Comparison of ENCODE assay signal across 11 cellular contexts in genomic region chr3:58238830-58239229, GRCh38. TPM values are rescaled to one million over a fixed set of nuclear protein-coding genes. Genes with fewer than 3 reads are reported as not detected.
A peak's percentile ranks its signal among the peaks of the same experiment; 100 is the strongest.
DNase-seq lines count a peak whose midpoint lies in the region; ATAC-seq, FAIRE-seq and TF ChIP-seq lines count a peak whose summit lies in the region.
"Had no signal": no experiment of that assay in that cellular context is flagged by ENCODE, and none has a peak within 500 bp of the region (broad histone marks: within the 10 kb centered on the region; RNA-seq: fewer than 3 reads in every experiment).

No MANE protein-coding gene starts in this region.

- TF ChIP-seq CTCF in keratinocyte (optimal IDR thresholded peaks at IDR 0.05 in 1 of 3, IDR thresholded peaks at IDR 0.05 in 1 of 3, conservative IDR thresholded peaks at IDR 0.05 in 1 of 3; ENCODE audit: extremely low read depth in 1 of 3, insufficient read depth in 2 of 3, low read length in 3 of 3) = no peak
- no peak for TF ChIP-seq CTCF in stomach (IDR thresholded peaks at IDR 0.05)

- H3K36me3 ChIP-seq in keratinocyte (ENCODE audit: control insufficient read depth in 2 of 2, extremely low read depth in 1 of 2, insufficient read depth in 2 of 2, low read length in 2 of 2) (no peaks in the 10 kb centered on the region), stomach (no peaks in the 10 kb centered on the region)

- H3K4me2 ChIP-seq in keratinocyte (ENCODE audit: control insufficient read depth, extremely low read depth, insufficient read depth, low read depth, low read length) = peak overlapping the region; percentile 94

- 66 to 80% (median 72%) methylated on average over 7 of the region's 7 CpGs for WGBS in stomach, 5 donors

- no peak for DNase-seq in T-helper 2 cell treated with Interferon-gamma antibody and Interleukin-4, amounts not matched to agents 5 μg/mL and 100 μg/mL, for 36 hours (ENCODE audit: low spot score)
- DNase-seq in T-helper 2 cell (no peak), keratinocyte (ENCODE audit: low read depth, low spot score) (no peak), stomach (no peak), germinal center (ENCODE audit: low spot score) (no peak)
- DNase-seq in activated CD8-positive, alpha-beta T cell treated with anti-CD3 and anti-CD28 coated beads, Interleukin-2, amount 10 ng/mL, durations not matched to agents 7 days and 5 days = no peak
- DNase-seq: KG1 had no signal

- H3K27me3 Mint-ChIP-seq in T-helper 2 cell treated with Interferon-gamma antibody and Interleukin-4, amounts not matched to agents 5 μg/mL and 100 μg/mL, for 36 hours (ENCODE audit: low read depth) = peaks cover 4% of the 10 kb centered on the region
- H3K27me3 Mint-ChIP-seq in activated CD8-positive, alpha-beta T cell treated with anti-CD3 and anti-CD28 coated beads, Interleukin-2, amount 10 ng/mL, durations not matched to agents 7 days and 5 days (ENCODE audit: low read depth) = peaks cover 10% of the 10 kb centered on the region

- peaks cover 7% of the 10 kb centered on the region for H3K79me2 ChIP-seq in keratinocyte (ENCODE audit: control insufficient read depth, insufficient read depth, low read length)

- POLR2A ChIA-PET in activated CD8-positive, alpha-beta T cell treated with anti-CD3 and anti-CD28 coated beads, Interleukin-2, amount 10 ng/mL, durations not matched to agents 7 days and 5 days (lab: Charles Lee) = interaction anchor here (0.7 to 1.4 kb wide), 2 partner anchors 15 to 67 kb away, joined by 3 to 5 read pairs; partner anchors contain the start of genes HTD2 and RPP14

- no peak for TF ChIP-seq EP300 in stomach (IDR thresholded peaks at IDR 0.05)

- dilution Hi-C loops in keratinocyte (cut with MboI; ENCODE audit: extremely low pct_ligation_motif_present, low sequenced_read_pairs) = no loop called here

- H3K9ac ChIP-seq in keratinocyte (ENCODE audit: control insufficient read depth, extremely low read depth, insufficient read depth, low read length) = peak overlapping the region; percentile 75

- H3K27ac ChIP-seq in keratinocyte (ENCODE audit: control insufficient read depth, insufficient read depth, low read length) = no peak overlapping the region
- peak overlapping the region in 2 of 5 donors; percentile 85 to 90 for H3K27ac ChIP-seq in stomach

- peak overlapping the region; percentile 71 to 93 (median 74) for H3K4me3 ChIP-seq in keratinocyte (ENCODE audit: control insufficient read depth in 2 of 3, extremely low read depth in 1 of 3, insufficient read depth in 2 of 3, low read depth in 1 of 3, low read length in 3 of 3)
- H3K4me3 ChIP-seq in stomach = peak overlapping the region; percentile 78 to 86 (median 85)

- no peak for FAIRE-seq in keratinocyte (lab: Jason Lieb, UNC)
- FAIRE-seq: A204.1, endothelial cell of umbilical vein had no signal

- no peak for TF ChIP-seq POLR2A in stomach (IDR thresholded peaks at IDR 0.05)

- H3K9me1 ChIP-seq in keratinocyte (ENCODE audit: control insufficient read depth, extremely low read depth, insufficient read depth, low read length) = no peaks in the 10 kb centered on the region

- no peak overlapping the region for H2AFZ ChIP-seq in keratinocyte (ENCODE audit: control insufficient read depth, low read length)

- no peaks in the 10 kb centered on the region for H3K9me3 Mint-ChIP-seq in T-helper 2 cell treated with Interferon-gamma antibody and Interleukin-4, amounts not matched to agents 5 μg/mL and 100 μg/mL, for 36 hours
- no peaks in the 10 kb centered on the region for H3K9me3 Mint-ChIP-seq in activated CD8-positive, alpha-beta T cell treated with anti-CD3 and anti-CD28 coated beads, Interleukin-2, amount 10 ng/mL, durations not matched to agents 7 days and 5 days (ENCODE audit: insufficient read depth)

- no peaks in the 10 kb centered on the region for H3K9me3 ChIP-seq in keratinocyte (ENCODE audit: control insufficient read depth, low read depth, low read length)
- H3K9me3 ChIP-seq in stomach = no peaks in the 10 kb centered on the region

- H3K27me3 ChIP-seq in keratinocyte (ENCODE audit: control insufficient read depth, extremely low read depth, insufficient read depth, low read length) = no peaks in the 10 kb centered on the region
- H3K27me3 ChIP-seq in stomach = no peaks in the 10 kb centered on the region

- no peak for ATAC-seq in activated CD8-positive, alpha-beta T cell treated with anti-CD3 and anti-CD28 coated beads, Interleukin-2, amount 10 ng/mL, durations not matched to agents 7 days and 5 days
- ATAC-seq in HG02642 (IDR thresholded peaks at IDR 0.05; ENCODE audit: poor library complexity, unreplicated experiment) = no peak
- no peak for ATAC-seq in GM18867 (IDR thresholded peaks at IDR 0.05; ENCODE audit: unreplicated experiment)

- peak overlapping the region; percentile 92 for H3K4me3 Mint-ChIP-seq in T-helper 2 cell treated with Interferon-gamma antibody and Interleukin-4, amounts not matched to agents 5 μg/mL and 100 μg/mL, for 36 hours
- peak overlapping the region; percentile 82 for H3K4me3 Mint-ChIP-seq in activated CD8-positive, alpha-beta T cell treated with anti-CD3 and anti-CD28 coated beads, Interleukin-2, amount 10 ng/mL, durations not matched to agents 7 days and 5 days

- H3K36me3 Mint-ChIP-seq in T-helper 2 cell treated with Interferon-gamma antibody and Interleukin-4, amounts not matched to agents 5 μg/mL and 100 μg/mL, for 36 hours (ENCODE audit: low read depth) = peaks cover 2% of the 10 kb centered on the region
- H3K36me3 Mint-ChIP-seq in activated CD8-positive, alpha-beta T cell treated with anti-CD3 and anti-CD28 coated beads, Interleukin-2, amount 10 ng/mL, durations not matched to agents 7 days and 5 days (ENCODE audit: low read depth) = no peaks in the 10 kb centered on the region

- peaks cover 37% of the 10 kb centered on the region for H3K4me1 ChIP-seq in keratinocyte (ENCODE audit: control insufficient read depth, extremely low read depth, insufficient read depth, low read length)
- H3K4me1 ChIP-seq in stomach = peaks cover 4 to 45% (median 27%) of the 10 kb centered on the region in 4 donors

- CTCF ChIA-PET in activated CD8-positive, alpha-beta T cell treated with anti-CD3 and anti-CD28 coated beads, Interleukin-2, amount 10 ng/mL, durations not matched to agents 7 days and 5 days (lab: Charles Lee) = interaction anchor here (1.0 to 4.6 kb wide), 5 partner anchors 15 to 68 kb away, joined by 4 to 26 read pairs (median 5); partner anchors contain the start of genes HTD2 and RPP14

- H3K27ac Mint-ChIP-seq in T-helper 2 cell treated with Interferon-gamma antibody and Interleukin-4, amounts not matched to agents 5 μg/mL and 100 μg/mL, for 36 hours = no peak overlapping the region
- no peak overlapping the region for H3K27ac Mint-ChIP-seq in activated CD8-positive, alpha-beta T cell treated with anti-CD3 and anti-CD28 coated beads, Interleukin-2, amount 10 ng/mL, durations not matched to agents 7 days and 5 days

- intact Hi-C loops in stomach (cut with DNase I; ENCODE audit: low total_unique reads) = loop anchor here (10.0 kb wide), 1 partner anchor 56 kb away; no protein-coding TSS in a partner anchor

- H3K4me1 Mint-ChIP-seq in T-helper 2 cell treated with Interferon-gamma antibody and Interleukin-4, amounts not matched to agents 5 μg/mL and 100 μg/mL, for 36 hours (ENCODE audit: low read depth) = peaks cover 21% of the 10 kb centered on the region
- peaks cover 14% of the 10 kb centered on the region for H3K4me1 Mint-ChIP-seq in activated CD8-positive, alpha-beta T cell treated with anti-CD3 and anti-CD28 coated beads, Interleukin-2, amount 10 ng/mL, durations not matched to agents 7 days and 5 days (ENCODE audit: low read depth)

- no peaks in the 10 kb centered on the region for H4K20me1 ChIP-seq in keratinocyte (ENCODE audit: control insufficient read depth, extremely low read depth, insufficient read depth, low read length)

RNA-seq across cellular contexts. Expression of gene ABHD6, which starts 1.2 kb away (rescaled TPM):
- 1 to 10 TPM; 4.0 to 4.4 TPM for total RNA-seq in activated CD8-positive, alpha-beta T cell treated with anti-CD3 and anti-CD28 coated beads, Interleukin-2, amount 10 ng/mL, durations not matched to agents 7 days and 5 days
- polyA plus RNA-seq in keratinocyte (13.6 to 21.5 TPM (median 15.2 TPM) in 3 replicates), stomach (1 to 10 TPM; 4.3 to 6.2 (median 4.6) TPM)
- polyA plus RNA-seq in keratinocyte (2011; ENCODE audit: low read depth) = 14.6 TPM
- 12.4 and 15.5 TPM in 2 replicates for polyA plus RNA-seq in keratinocyte (2011; cell fraction: cytosol; rRNA removed)
- polyA plus RNA-seq in keratinocyte (2011; cell fraction: nucleus; rRNA removed) = 20.1 and 24.9 TPM in 2 replicates
- polyA plus RNA-seq in keratinocyte (2012; ENCODE audit: low replicate concordance) = 9.0 and 15.8 TPM in 2 replicates
- 24.6 to 29.0 TPM (median 27.1 TPM) in 3 replicates for polyA minus RNA-seq in keratinocyte
- polyA minus RNA-seq in keratinocyte (2011; cell fraction: cytosol; rRNA and poly(A)+ RNA removed) = 18.6 TPM
- 14.1 and 21.5 TPM in 2 replicates for polyA minus RNA-seq in keratinocyte (2011; cell fraction: nucleus; rRNA and poly(A)+ RNA removed)
- total RNA-seq in stomach = 10 to 100 TPM in 3 of 5 donors, 1 to 10 TPM in 2; 5.8 to 22.8 (median 12.2) TPM

RNA-seq across cellular contexts. Expression of gene DNASE1L3, which starts 28.1 kb away (rescaled TPM):
- not detected for total RNA-seq in activated CD8-positive, alpha-beta T cell treated with anti-CD3 and anti-CD28 coated beads, Interleukin-2, amount 10 ng/mL, durations not matched to agents 7 days and 5 days
- polyA plus RNA-seq in keratinocyte = 0.77 to 2.1 TPM (median 1.9 TPM) in 3 replicates
- polyA plus RNA-seq in keratinocyte (2011; ENCODE audit: low read depth) = 1.2 TPM
- 0.52 and 0.58 TPM in 2 replicates for polyA plus RNA-seq in keratinocyte (2011; cell fraction: cytosol; rRNA removed)
- 1.4 and 1.5 TPM in 2 replicates for polyA plus RNA-seq in keratinocyte (2011; cell fraction: nucleus; rRNA removed)
- 0.61 and 0.69 TPM in 2 replicates for polyA plus RNA-seq in keratinocyte (2012; ENCODE audit: low replicate concordance)
- polyA minus RNA-seq in keratinocyte = 2.1 to 5.4 TPM in 2 of 3 replicates, not detected in the other
- not detected for polyA minus RNA-seq in keratinocyte (2011; cell fraction: cytosol; rRNA and poly(A)+ RNA removed)
- polyA minus RNA-seq in keratinocyte (2011; cell fraction: nucleus; rRNA and poly(A)+ RNA removed) = 1.1 and 1.5 TPM in 2 replicates
- total RNA-seq in stomach = 10 to 100 TPM in 1 of 5 donors, 1 to 10 TPM in 1, under 1 TPM in 1, not detected in 2; 0.43 to 10.4 (median 5.1) TPM
- polyA plus RNA-seq in stomach = 1 to 10 TPM in 2 of 3 donors, under 1 TPM in 1; 0.44 to 4.4 (median 1.8) TPM
